Comparison of ENCODE assay signal across 9 cellular contexts in the genomic region with DNA sequence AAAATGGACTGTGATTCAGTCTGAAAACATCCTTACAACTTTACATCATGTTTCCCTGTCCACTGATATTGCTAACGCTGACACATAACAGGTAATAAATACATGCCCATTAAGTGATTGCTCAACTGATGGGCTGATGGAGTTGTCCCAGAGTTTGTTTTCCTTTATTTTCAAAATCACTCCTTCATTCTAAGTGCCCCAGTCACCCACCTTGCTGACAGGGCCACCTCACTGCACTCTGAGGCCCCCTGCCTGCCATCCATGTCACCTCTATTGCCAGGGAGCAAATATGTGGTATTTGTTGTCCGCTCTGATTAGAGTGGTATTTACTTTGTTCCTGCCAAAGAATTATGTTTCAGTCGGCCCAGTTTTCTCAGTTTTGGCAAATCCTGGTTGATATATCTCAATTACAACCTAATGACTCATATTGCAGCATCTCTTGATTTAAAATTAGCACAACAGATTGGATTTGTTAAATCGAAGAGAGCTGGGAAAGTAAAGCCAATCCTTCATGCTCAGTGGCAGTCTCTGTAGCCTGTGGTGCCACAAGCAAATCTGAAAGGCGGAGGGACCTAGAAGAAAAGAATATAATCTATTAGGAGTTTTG.
DNase-seq lines count a peak whose midpoint lies in the region; ATAC-seq lines count a peak whose summit lies in the region.
"Had no signal": no experiment of that assay in that cellular context is flagged by ENCODE, and none has a peak within 500 bp of the region (broad histone marks: within the 10 kb centered on the region; RNA-seq: fewer than 3 reads in every experiment).

No MANE protein-coding gene starts in this region.

- DNase-seq in caudate nucleus (lab: John Stamatoyannopoulos, UW) (no peak), kidney tubule cell (ENCODE audit: low spot score) (peak; percentile 46)
- no peak for DNase-seq in stimulated activated CD8-positive, alpha-beta memory T cell treated with anti-CD3 and anti-CD28 coated beads, Interleukin-4, amount 100 ng/mL, for 48 hours
- no peak for DNase-seq in activated CD8-positive, alpha-beta memory T cell treated with anti-CD3 and anti-CD28 coated beads, Interleukin-2, amount 50 U/mL, for 48 hours
- DNase-seq in activated naive CD4-positive, alpha-beta T cell (lab: John Stamatoyannopoulos, UW), result no peak
- DNase-seq: NCI-H1048 had no signal

- H3K9me3 ChIP-seq in HUES6 (ENCODE audit: control insufficient read depth, insufficient read depth, low read depth, low read length), result no peaks in the 10 kb centered on the region

- peaks cover 37% of the 10 kb centered on the region for H3K4me1 ChIP-seq in ACC112 (ENCODE audit: control insufficient read depth, insufficient read depth, low read length, unreplicated experiment)
- peaks cover 16% of the 10 kb centered on the region for H3K4me1 ChIP-seq in HUES6 (ENCODE audit: control insufficient read depth, insufficient read depth, low read length)

- H3K27ac ChIP-seq in ACC112 (ENCODE audit: low read depth, low read length) (peak overlapping the region; percentile 87), HUES6 (ENCODE audit: low read depth, low read length) (peak overlapping the region; percentile 74; the same call in 1 of the 2 replicates), caudate nucleus (ENCODE audit: low read depth, low read length) (peak overlapping the region; percentile 1)

- peak overlapping the region; percentile 53 for H3K4me3 ChIP-seq in ACC112 (ENCODE audit: low read depth, low read length)
- no peak overlapping the region for H3K4me3 ChIP-seq in HUES6 (ENCODE audit: low read depth, low read length)

- no peak overlapping the region for H3K9ac ChIP-seq in HUES6 (ENCODE audit: low read length)

- H3K36me3 ChIP-seq in ACC112 (ENCODE audit: insufficient read depth, low read length), result no peaks in the 10 kb centered on the region
- H3K36me3 ChIP-seq in HUES6 (ENCODE audit: control insufficient read depth, insufficient read depth, low read length), result no peaks in the 10 kb centered on the region

- ATAC-seq in HG03139 (IDR thresholded peaks at IDR 0.05; ENCODE audit: unreplicated experiment), result no peak

- H2AFZ ChIP-seq in ACC112 (ENCODE audit: low read length, unreplicated experiment), result peak overlapping the region; percentile 66

- H3K27me3 ChIP-seq in ACC112 (ENCODE audit: insufficient read depth, low read length), result no peaks in the 10 kb centered on the region
- no peaks in the 10 kb centered on the region for H3K27me3 ChIP-seq in HUES6 (ENCODE audit: control insufficient read depth, insufficient read depth, low read length)

- no peaks in the 10 kb centered on the region for H3K79me2 ChIP-seq in ACC112 (ENCODE audit: control insufficient read depth, insufficient read depth, low read length, unreplicated experiment)

Comparison
In these comparisons a context has a peak if more than half of its experiments do, and no peak if none do; other contexts are left out.
1. H3K27ac ChIP-seq: peak in every context shown above with its lines; median percentile 87 in ACC112; 74 in HUES6; 1 in caudate nucleus.